In the genomic region with DNA sequence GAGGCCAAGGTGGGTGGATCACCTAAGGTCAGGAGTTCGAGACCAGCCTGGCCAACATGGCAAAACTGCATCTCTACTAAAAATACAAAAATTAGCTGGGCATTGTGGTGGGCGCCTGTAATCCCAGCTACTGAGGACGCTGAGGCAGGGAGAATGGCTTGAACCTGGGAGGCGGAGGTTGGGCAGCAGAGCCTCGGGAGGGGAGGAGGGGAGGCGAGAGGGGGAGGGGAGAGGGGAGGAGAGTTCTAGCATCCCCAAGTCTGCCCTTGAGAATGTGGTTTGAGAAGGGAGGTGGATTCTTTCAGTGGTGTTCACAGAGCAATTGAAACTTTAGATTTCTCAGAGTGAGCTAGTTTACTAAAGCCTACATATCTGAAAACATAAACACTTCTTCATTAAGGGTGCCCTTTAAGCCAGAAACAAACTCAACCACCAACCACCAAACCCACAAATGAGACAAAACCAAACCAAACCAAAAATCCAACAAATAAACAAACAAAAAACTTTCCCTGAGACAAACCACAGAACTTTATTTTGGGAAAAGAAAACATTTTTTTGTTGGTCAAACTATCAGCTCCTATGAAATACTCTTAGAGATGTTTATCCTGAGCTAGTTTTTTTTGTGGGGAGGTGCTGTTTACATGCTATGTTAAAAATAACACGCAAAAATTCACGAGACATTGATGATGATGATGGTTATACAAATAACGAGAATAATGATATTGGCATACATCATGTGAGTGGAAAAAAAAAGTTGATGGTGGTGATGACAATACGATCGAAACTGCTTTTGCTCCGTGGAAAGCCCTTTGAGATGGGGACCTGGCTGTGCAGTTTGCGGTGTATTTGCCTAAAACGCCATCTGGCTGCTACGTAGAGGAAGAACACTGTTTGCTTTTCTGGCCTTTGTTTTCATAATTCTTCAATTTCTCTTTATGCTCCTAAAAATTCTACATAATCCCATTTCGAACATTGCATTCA, we compare ENCODE assay signal across 9 cellular contexts.
DNase-seq lines count a peak whose midpoint lies in the region; ATAC-seq, FAIRE-seq and TF ChIP-seq lines count a peak whose summit lies in the region.
"Had no signal": no experiment of that assay in that cellular context is flagged by ENCODE, and none has a peak within 500 bp of the region (broad histone marks: within the 10 kb centered on the region; RNA-seq: fewer than 3 reads in every experiment).

No MANE protein-coding gene starts in this region.

- H3K9me3 Mint-ChIP-seq in T-cell = no peaks in the 10 kb centered on the region
- H3K9me3 Mint-ChIP-seq in memory B cell = no peaks in the 10 kb centered on the region

- H3K4me1 Mint-ChIP-seq in T-cell = peaks cover 11 to 14% (median 11%) of the 10 kb centered on the region in 3 donors
- peaks cover 2% of the 10 kb centered on the region for H3K4me1 Mint-ChIP-seq in memory B cell

- H3K4me3 ChIP-seq in BLaER1 = no peak overlapping the region
- no peak overlapping the region for H3K4me3 ChIP-seq in breast epithelium

- peaks cover 1% of the 10 kb centered on the region for H4K20me1 ChIP-seq in BLaER1

- POLR2A ChIA-PET in T-cell (lab: Charles Lee) = interaction anchor here in 1 of 2 donors (0.6 kb wide), 1 partner anchor 267 kb away, joined by 3 read pairs; no protein-coding TSS in a partner anchor

- H3K27me3 Mint-ChIP-seq in T-cell (peaks cover 21 to 27% of the 10 kb centered on the region in 2 donors), memory B cell (peaks cover 6% of the 10 kb centered on the region)

- peak; percentile 14 for DNase-seq in HuH-7.5 (ENCODE audit: low spot score)
- DNase-seq in T-cell = peak in 28 of 34 experiments; percentile 11 to 59 (median 32)
- DNase-seq in breast epithelium (ENCODE audit: low spot score in 2 of 2) = peak in 1 of 2 donors; percentile 35
- DNase-seq in memory B cell (ENCODE audit: low spot score in 2 of 2) = peak; percentile 22 to 31
- DNase-seq in urothelium cell line (ENCODE audit: low spot score) = peak; percentile 19

- H3K36me3 ChIP-seq in BLaER1 = peaks cover under 1% of the 10 kb centered on the region; the same call in 1 of the 2 replicates
- no peaks in the 10 kb centered on the region for H3K36me3 ChIP-seq in breast epithelium

- H3K27me3 ChIP-seq in BLaER1 (no peaks in the 10 kb centered on the region), breast epithelium (peaks cover 0 to 17% of the 10 kb centered on the region in 2 donors)

- H3K4me1 ChIP-seq in BLaER1 (peaks cover 31% of the 10 kb centered on the region), breast epithelium (no peaks in the 10 kb centered on the region)

- CTCF ChIA-PET in T-cell (lab: Charles Lee) = interaction anchor here (0.8 to 1.4 kb wide), 9 partner anchors 23 to 165 kb away, joined by 3 to 7 read pairs (median 4); a partner anchor contains a TSS

- H3K4me2 ChIP-seq in BLaER1 = peak overlapping the region; percentile 39; the same call in 1 of the 2 replicates

- no peak for FAIRE-seq in urothelium cell line (lab: Jason Lieb, UNC)

- no peaks in the 10 kb centered on the region for H3K9me3 ChIP-seq in BLaER1
- H3K9me3 ChIP-seq in breast epithelium = no peaks in the 10 kb centered on the region

- peak overlapping the region; percentile 5 to 51 (median 31) for H3K4me3 Mint-ChIP-seq in T-cell
- no peak overlapping the region for H3K4me3 Mint-ChIP-seq in memory B cell

- H3K36me3 Mint-ChIP-seq in T-cell (no peaks in the 10 kb centered on the region), memory B cell (no peaks in the 10 kb centered on the region)

- ATAC-seq in GM18873 (IDR thresholded peaks at IDR 0.05; ENCODE audit: low FRiP score, unreplicated experiment) (peak; percentile 21), T-cell (replicated peaks in 1 of 4) (no peak), memory B cell (ENCODE audit: low read depth) (peak; percentile 15), GM19328 (IDR thresholded peaks at IDR 0.05; ENCODE audit: unreplicated experiment) (no peak)
- ATAC-seq: Panc1 had no signal

- H3K27ac Mint-ChIP-seq in T-cell = peak overlapping the region in 1 of 2 donors; percentile 52
- H3K27ac Mint-ChIP-seq in memory B cell = peak overlapping the region; percentile 78

- intact Hi-C loops in breast epithelium (cut with DNase I; ENCODE audit: low total_unique reads) = no loop called here

- H3K27ac ChIP-seq in BLaER1 (no peak overlapping the region), breast epithelium (no peak overlapping the region)

- no peak for TF ChIP-seq POLR2A in breast epithelium (IDR thresholded peaks at IDR 0.05)

- peak in 2 of 3 donors; percentile 31 to 60 for TF ChIP-seq CTCF in breast epithelium (IDR thresholded peaks at IDR 0.05)

- H3K9ac ChIP-seq in BLaER1 = no peak overlapping the region

Comparison
In these comparisons a context has a peak if more than half of its experiments do, and no peak if none do; other contexts are left out.
1. ATAC-seq: peak in GM18873 (single experiment) and memory B cell (single experiment); none in T-cell (0 of 4) and GM19328 (single experiment).